Comparison of ENCODE assay signal across 8 cellular contexts in genomic region chr22:30206964-30207363, GRCh38. TPM values are rescaled to one million over a fixed set of nuclear protein-coding genes. Genes with fewer than 3 reads are reported as not detected.
DNase-seq lines count a peak whose midpoint lies in the region; ATAC-seq, FAIRE-seq and TF ChIP-seq lines count a peak whose summit lies in the region.
"Had no signal": no experiment of that assay in that cellular context is flagged by ENCODE, and none has a peak within 500 bp of the region (broad histone marks: within the 10 kb centered on the region; RNA-seq: fewer than 3 reads in every experiment).

No MANE protein-coding gene starts in this region.

- H3K27me3 ChIP-seq in suprapubic skin, result no peaks in the 10 kb centered on the region

- no peaks in the 10 kb centered on the region for H3K9me3 ChIP-seq in HEK293 (ENCODE audit: control insufficient read depth, insufficient read depth, low read depth, low read length)
- H3K9me3 ChIP-seq in kidney (ENCODE audit: control insufficient read depth in 1 of 2, low read length in 2 of 2), result no peaks in the 10 kb centered on the region
- H3K9me3 ChIP-seq in suprapubic skin, result no peaks in the 10 kb centered on the region

- no peak for TF ChIP-seq POLR2A in suprapubic skin (IDR thresholded peaks at IDR 0.05)

- no peaks in the 10 kb centered on the region for H3K36me3 ChIP-seq in HEK293 (ENCODE audit: control insufficient read depth in 2 of 2, insufficient read depth in 1 of 2, low read length in 2 of 2)
- no peaks in the 10 kb centered on the region for H3K36me3 ChIP-seq in kidney (ENCODE audit: control insufficient read depth in 1 of 2, insufficient read depth in 2 of 2, low read length in 2 of 2)
- H3K36me3 ChIP-seq in suprapubic skin, result no peaks in the 10 kb centered on the region

- intact Hi-C loops in kidney (cut with DNase I), result no loop called here

- no peak for FAIRE-seq in kidney (lab: Jason Lieb, UNC)

- H3K27ac ChIP-seq in HEK293 (ENCODE audit: extremely low read depth, low read depth, low read length), result no peak overlapping the region
- H3K27ac ChIP-seq in kidney (ENCODE audit: low read depth in 2 of 2, low read length in 2 of 2), result no peak overlapping the region
- peak overlapping the region; percentile 75 for H3K27ac ChIP-seq in suprapubic skin

- H3K4me1 ChIP-seq in HEK293 (ENCODE audit: control insufficient read depth, insufficient read depth, low read length), result no peaks in the 10 kb centered on the region
- H3K4me1 ChIP-seq in kidney (ENCODE audit: control insufficient read depth in 1 of 2, insufficient read depth in 1 of 2, low read depth in 1 of 2, low read length in 2 of 2), result peaks cover 0 to 3% of the 10 kb centered on the region in 2 donors
- H3K4me1 ChIP-seq in suprapubic skin, result peaks cover 83% of the 10 kb centered on the region

- TF ChIP-seq CTCF in HEK293 (tag by site-specific recombination; IDR thresholded peaks at IDR 0.05) (no peak), kidney (IDR thresholded peaks at IDR 0.05; ENCODE audit: borderline replicate concordance, extremely low read depth, insufficient read depth) (no peak), suprapubic skin (IDR thresholded peaks at IDR 0.05) (no peak), GM20000 (IDR thresholded peaks at IDR 0.05; ENCODE audit: extremely low read depth, missing control alignments) (no peak)

- no peak overlapping the region for H3K9ac ChIP-seq in kidney (ENCODE audit: low read length in 2 of 2)

- 45% methylated on average over 9 of the region's 14 CpGs for WGBS in suprapubic skin

- no peak for TF ChIP-seq EP300 in suprapubic skin (IDR thresholded peaks at IDR 0.05)

- no peak for ATAC-seq in GM21360 (IDR thresholded peaks at IDR 0.05; ENCODE audit: unreplicated experiment)

- POLR2A ChIA-PET in HEK293 (lab: Yijun Ruan, JAX), result interaction anchor here (0.6 to 1.3 kb wide), 3 partner anchors 28 to 43 kb away, joined by 3 to 4 read pairs (median 3); partner anchors contain the start of gene LIF

- no peak overlapping the region for H3K4me3 ChIP-seq in HEK293 (ENCODE audit: low read depth, low read length)
- H3K4me3 ChIP-seq in kidney (ENCODE audit: low read length in 2 of 2), result no peak overlapping the region
- H3K4me3 ChIP-seq in suprapubic skin, result no peak overlapping the region

- DNase-seq in amniotic epithelial cell (ENCODE audit: low read depth) (peak; percentile 98), kidney (peak; percentile 85), suprapubic skin (ENCODE audit: low spot score in 2 of 2) (peak; percentile 90), GM20000 (ENCODE audit: low spot score) (no peak)
- no peak for DNase-seq in activated CD4-positive, alpha-beta T cell treated with anti-CD3 and anti-CD28 coated beads for 1 hour
- DNase-seq: NCI-H446 had no signal

- CTCF ChIA-PET in HEK293 (lab: Yijun Ruan, JAX), result interaction anchor here (0.6 kb wide), 1 partner anchor 868 kb away, joined by 4 read pairs; no protein-coding TSS in a partner anchor

TF ChIP-seq in HEK293, 187 proteins besides CTCF, POLR2A, EP300 and RAD21 (continues in another document):
- TF ChIP-seq ZNF600 (tag by site-specific recombination; IDR thresholded peaks at IDR 0.05) (peak; percentile 39; the same call in 1 of the 2 replicates), ZFP41 (tag by site-specific recombination; IDR thresholded peaks at IDR 0.05; ENCODE audit: borderline replicate concordance) (no peak), ZBTB1 (tag by site-specific recombination; IDR thresholded peaks at IDR 0.05) (no peak), BCL6B (tag by site-specific recombination; IDR thresholded peaks at IDR 0.05) (no peak), OSR2 (tag by site-specific recombination; IDR thresholded peaks at IDR 0.05) (peak; percentile 36; the same call in 1 of the 2 replicates), KLF1 (tag by site-specific recombination; IDR thresholded peaks at IDR 0.05) (0 out of 2 replicates have a peak, but pooled peaks have one; percentile 10), MYNN (tag by site-specific recombination; IDR thresholded peaks at IDR 0.05; ENCODE audit: borderline replicate concordance) (no peak), ZNF223 (tag by site-specific recombination; IDR thresholded peaks at IDR 0.05) (no peak), ZFHX2 (tag by site-specific recombination; conservative IDR thresholded peaks at IDR 0.05) (peak; percentile 79), SCRT1 (tag by site-specific recombination; IDR thresholded peaks at IDR 0.05; ENCODE audit: borderline replicate concordance) (no peak), ZBTB21 (tag by site-specific recombination; IDR thresholded peaks at IDR 0.05) (no peak), KLF17 (tag by site-specific recombination; IDR thresholded peaks at IDR 0.05) (peak; percentile 50; the same call in 1 of the 2 replicates), ZNF133 (tag by site-specific recombination; IDR thresholded peaks at IDR 0.05) (no peak), ZNF624 (tag by site-specific recombination; IDR thresholded peaks at IDR 0.05) (no peak), SP2 (tag by site-specific recombination; IDR thresholded peaks at IDR 0.05) (no peak), PRDM1 (tag by site-specific recombination; IDR thresholded peaks at IDR 0.05) (no peak), ZNF776 (tag by site-specific recombination; IDR thresholded peaks at IDR 0.05; ENCODE audit: borderline replicate concordance) (no peak), ZSCAN18 (tag by site-specific recombination; IDR thresholded peaks at IDR 0.05) (no peak), ZFP3 (tag by site-specific recombination; IDR thresholded peaks at IDR 0.05; ENCODE audit: low read depth) (no peak), EGR2 (tag by site-specific recombination; IDR thresholded peaks at IDR 0.05; ENCODE audit: low read depth) (peak; percentile 58), ZNF561 (tag by site-specific recombination; IDR thresholded peaks at IDR 0.05; ENCODE audit: borderline replicate concordance) (no peak), ZNF501 (tag by site-specific recombination; IDR thresholded peaks at IDR 0.05) (no peak)
- TF ChIP-seq, protein P1, sequence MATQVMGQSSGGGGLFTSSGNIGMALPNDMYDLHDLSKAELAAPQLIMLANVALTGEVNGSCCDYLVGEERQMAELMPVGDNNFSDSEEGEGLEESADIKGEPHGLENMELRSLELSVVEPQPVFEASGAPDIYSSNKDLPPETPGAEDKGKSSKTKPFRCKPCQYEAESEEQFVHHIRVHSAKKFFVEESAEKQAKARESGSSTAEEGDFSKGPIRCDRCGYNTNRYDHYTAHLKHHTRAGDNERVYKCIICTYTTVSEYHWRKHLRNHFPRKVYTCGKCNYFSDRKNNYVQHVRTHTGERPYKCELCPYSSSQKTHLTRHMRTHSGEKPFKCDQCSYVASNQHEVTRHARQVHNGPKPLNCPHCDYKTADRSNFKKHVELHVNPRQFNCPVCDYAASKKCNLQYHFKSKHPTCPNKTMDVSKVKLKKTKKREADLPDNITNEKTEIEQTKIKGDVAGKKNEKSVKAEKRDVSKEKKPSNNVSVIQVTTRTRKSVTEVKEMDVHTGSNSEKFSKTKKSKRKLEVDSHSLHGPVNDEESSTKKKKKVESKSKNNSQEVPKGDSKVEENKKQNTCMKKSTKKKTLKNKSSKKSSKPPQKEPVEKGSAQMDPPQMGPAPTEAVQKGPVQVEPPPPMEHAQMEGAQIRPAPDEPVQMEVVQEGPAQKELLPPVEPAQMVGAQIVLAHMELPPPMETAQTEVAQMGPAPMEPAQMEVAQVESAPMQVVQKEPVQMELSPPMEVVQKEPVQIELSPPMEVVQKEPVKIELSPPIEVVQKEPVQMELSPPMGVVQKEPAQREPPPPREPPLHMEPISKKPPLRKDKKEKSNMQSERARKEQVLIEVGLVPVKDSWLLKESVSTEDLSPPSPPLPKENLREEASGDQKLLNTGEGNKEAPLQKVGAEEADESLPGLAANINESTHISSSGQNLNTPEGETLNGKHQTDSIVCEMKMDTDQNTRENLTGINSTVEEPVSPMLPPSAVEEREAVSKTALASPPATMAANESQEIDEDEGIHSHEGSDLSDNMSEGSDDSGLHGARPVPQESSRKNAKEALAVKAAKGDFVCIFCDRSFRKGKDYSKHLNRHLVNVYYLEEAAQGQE (tag by site-specific recombination; IDR thresholded peaks at IDR 0.05), result no peak

RNA-seq across cellular contexts. Expression of gene LIF, which starts 39.6 kb away (rescaled TPM):
- total RNA-seq in kidney (10.7 TPM), suprapubic skin (10 to 100 TPM in 1 of 4 donors, 1 to 10 TPM in 3; 4.2 to 15.3 (median 8.5) TPM)
- 0.67 TPM for polyA plus RNA-seq in kidney (ENCODE audit: insufficient read depth, low read depth, low replicate concordance)

RNA-seq across cellular contexts. Expression of gene OSM, which starts 59.7 kb away (rescaled TPM):
- total RNA-seq in kidney (1.2 TPM), suprapubic skin (under 1 TPM in 1 of 4 donors, not detected in 3; 0.34 TPM)
- 0.56 TPM for polyA plus RNA-seq in kidney (ENCODE audit: insufficient read depth, low read depth, low replicate concordance)

Comparison
In these comparisons a context has a peak if more than half of its experiments do, and no peak if none do; other contexts are left out.
1. DNase-seq: peak in amniotic epithelial cell (single experiment), kidney (single experiment) and suprapubic skin (2 of 2); none in GM20000 (single experiment) and activated CD4-positive, alpha-beta T cell treated with anti-CD3 and anti-CD28 coated beads for 1 hour (single experiment).